Comparison of ENCODE assay signal across 1 cellular context in genomic region chr3:32200991-32201758, GRCh38.
TF ChIP-seq lines count a peak whose summit lies in the region.

No MANE protein-coding gene starts in this region.

TF ChIP-seq in endothelial cell of umbilical vein, 7 proteins besides CTCF, POLR2A, EP300 and RAD21:
- no peak for TF ChIP-seq EZH2 (IDR thresholded peaks at IDR 0.05; ENCODE audit: borderline replicate concordance, low read depth, low read length, severe bottlenecking)
- no peak for TF ChIP-seq FOS (IDR thresholded peaks at IDR 0.05; ENCODE audit: borderline replicate concordance, insufficient read depth, low read length)
- no peak for TF ChIP-seq GATA2 (IDR thresholded peaks at IDR 0.05; ENCODE audit: insufficient read depth, insufficient read length, low read depth, low read length)
- no peak for TF ChIP-seq POLR2AphosphoS5 (IDR thresholded peaks at IDR 0.05; ENCODE audit: insufficient read depth, low read depth, low read length)
- no peak for TF ChIP-seq MAX (IDR thresholded peaks at IDR 0.05; ENCODE audit: insufficient read depth, insufficient read length)
